1 cellular context compared by ENCODE assay signal in the genomic region with DNA sequence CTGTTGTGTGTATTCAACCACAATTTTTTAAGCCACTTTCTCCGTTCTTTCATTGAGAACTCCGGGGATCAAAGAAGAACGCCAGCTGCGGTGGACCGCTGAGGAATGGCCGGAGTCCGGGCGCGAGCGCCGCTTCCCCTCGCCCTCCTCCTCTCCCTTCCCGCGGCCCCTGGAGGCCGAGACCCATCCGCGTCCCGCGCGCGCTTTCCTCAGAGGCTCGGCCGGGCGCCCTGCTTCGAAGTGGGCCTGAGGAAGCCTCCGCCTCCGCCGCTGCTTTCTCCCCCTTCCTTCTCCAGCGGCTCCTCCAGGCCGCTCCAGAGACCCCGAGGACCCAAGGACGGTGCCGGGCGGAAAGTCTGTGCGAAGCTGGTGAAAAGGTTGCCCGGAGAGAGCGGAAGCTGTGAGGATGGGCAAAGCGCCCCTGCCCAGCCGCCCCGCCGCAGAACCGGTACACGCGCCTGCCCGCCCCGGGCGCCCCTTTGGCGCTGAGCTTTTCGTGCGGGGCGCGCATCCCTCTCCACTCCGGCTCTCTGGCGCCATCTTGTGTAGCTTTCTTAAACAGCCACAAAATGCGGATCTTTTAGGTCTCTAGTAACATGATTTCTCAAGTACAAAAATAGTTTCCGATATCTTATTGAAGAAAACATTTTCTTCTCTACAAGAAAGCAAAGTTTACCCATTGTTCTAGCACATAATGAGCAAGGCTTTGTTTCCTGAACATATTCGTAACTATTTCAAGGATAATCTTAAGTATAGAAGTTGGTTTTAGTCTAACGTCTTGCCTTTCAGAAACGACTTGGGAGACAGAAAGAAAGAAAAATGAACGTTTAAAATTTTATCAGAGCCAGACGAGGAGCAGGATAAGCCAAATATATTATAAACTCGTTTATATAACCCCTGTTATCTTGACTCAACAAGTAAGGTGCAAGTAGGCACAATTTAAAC.
TF ChIP-seq lines count a peak whose summit lies in the region.

No MANE protein-coding gene starts in this region.

TF ChIP-seq in HCT116, 20 proteins besides CTCF, POLR2A, EP300 and RAD21 (continued from another document):
- TF ChIP-seq, protein P1, sequence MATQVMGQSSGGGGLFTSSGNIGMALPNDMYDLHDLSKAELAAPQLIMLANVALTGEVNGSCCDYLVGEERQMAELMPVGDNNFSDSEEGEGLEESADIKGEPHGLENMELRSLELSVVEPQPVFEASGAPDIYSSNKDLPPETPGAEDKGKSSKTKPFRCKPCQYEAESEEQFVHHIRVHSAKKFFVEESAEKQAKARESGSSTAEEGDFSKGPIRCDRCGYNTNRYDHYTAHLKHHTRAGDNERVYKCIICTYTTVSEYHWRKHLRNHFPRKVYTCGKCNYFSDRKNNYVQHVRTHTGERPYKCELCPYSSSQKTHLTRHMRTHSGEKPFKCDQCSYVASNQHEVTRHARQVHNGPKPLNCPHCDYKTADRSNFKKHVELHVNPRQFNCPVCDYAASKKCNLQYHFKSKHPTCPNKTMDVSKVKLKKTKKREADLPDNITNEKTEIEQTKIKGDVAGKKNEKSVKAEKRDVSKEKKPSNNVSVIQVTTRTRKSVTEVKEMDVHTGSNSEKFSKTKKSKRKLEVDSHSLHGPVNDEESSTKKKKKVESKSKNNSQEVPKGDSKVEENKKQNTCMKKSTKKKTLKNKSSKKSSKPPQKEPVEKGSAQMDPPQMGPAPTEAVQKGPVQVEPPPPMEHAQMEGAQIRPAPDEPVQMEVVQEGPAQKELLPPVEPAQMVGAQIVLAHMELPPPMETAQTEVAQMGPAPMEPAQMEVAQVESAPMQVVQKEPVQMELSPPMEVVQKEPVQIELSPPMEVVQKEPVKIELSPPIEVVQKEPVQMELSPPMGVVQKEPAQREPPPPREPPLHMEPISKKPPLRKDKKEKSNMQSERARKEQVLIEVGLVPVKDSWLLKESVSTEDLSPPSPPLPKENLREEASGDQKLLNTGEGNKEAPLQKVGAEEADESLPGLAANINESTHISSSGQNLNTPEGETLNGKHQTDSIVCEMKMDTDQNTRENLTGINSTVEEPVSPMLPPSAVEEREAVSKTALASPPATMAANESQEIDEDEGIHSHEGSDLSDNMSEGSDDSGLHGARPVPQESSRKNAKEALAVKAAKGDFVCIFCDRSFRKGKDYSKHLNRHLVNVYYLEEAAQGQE (IDR thresholded peaks at IDR 0.05; ENCODE audit: low read depth): no peak
- TF ChIP-seq, protein P2, sequence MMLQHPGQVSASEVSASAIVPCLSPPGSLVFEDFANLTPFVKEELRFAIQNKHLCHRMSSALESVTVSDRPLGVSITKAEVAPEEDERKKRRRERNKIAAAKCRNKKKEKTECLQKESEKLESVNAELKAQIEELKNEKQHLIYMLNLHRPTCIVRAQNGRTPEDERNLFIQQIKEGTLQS (IDR thresholded peaks at IDR 0.05): no peak
- TF ChIP-seq CEBPB (IDR thresholded peaks at IDR 0.05; ENCODE audit: low read depth) (no peak), FOSL1 (IDR thresholded peaks at IDR 0.05; ENCODE audit: low read depth) (no peak), SP1 (IDR thresholded peaks at IDR 0.05; ENCODE audit: low read depth) (no peak), ZFX (IDR thresholded peaks at IDR 0.05) (no peak)
TF ChIP-seq in HCT116: peak in this region for 0.
